Comparison of ENCODE assay signal across 8 cellular contexts in genomic region chr1:147669475-147670318, GRCh38. TPM values are rescaled to one million over a fixed set of nuclear protein-coding genes. Genes with fewer than 3 reads are reported as not detected.
DNase-seq lines count a peak whose midpoint lies in the region; ATAC-seq and TF ChIP-seq lines count a peak whose summit lies in the region.

No MANE protein-coding gene starts in this region.

- H3K4me3 Mint-ChIP-seq in activated CD4-positive, alpha-beta memory T cell treated with anti-CD3 and anti-CD28 coated beads, Interleukin-2, amount 10 ng/mL, durations not matched to agents 7 days and 5 days, result peak overlapping the region; percentile 92
- H3K4me3 Mint-ChIP-seq in endothelial cell (ENCODE audit: unreplicated experiment), result peak overlapping the region; percentile 90
- H3K4me3 Mint-ChIP-seq in stimulated activated memory B cell treated with anti-CD40 and anti-IgM and Interleukin-4, amounts not matched to agents 10 μg/mL and 1 μg/mL and 100 μg/mL, for 72 hours, result peak overlapping the region; percentile 96

- no peaks in the 10 kb centered on the region for H3K9me3 Mint-ChIP-seq in activated CD4-positive, alpha-beta memory T cell treated with anti-CD3 and anti-CD28 coated beads, Interleukin-2, amount 10 ng/mL, durations not matched to agents 7 days and 5 days
- H3K9me3 Mint-ChIP-seq in endothelial cell (ENCODE audit: unreplicated experiment), result no peaks in the 10 kb centered on the region
- no peaks in the 10 kb centered on the region for H3K9me3 Mint-ChIP-seq in stimulated activated memory B cell treated with anti-CD40 and anti-IgM and Interleukin-4, amounts not matched to agents 10 μg/mL and 1 μg/mL and 100 μg/mL, for 72 hours

- peaks cover 14% of the 10 kb centered on the region for H3K27me3 Mint-ChIP-seq in activated CD4-positive, alpha-beta memory T cell treated with anti-CD3 and anti-CD28 coated beads, Interleukin-2, amount 10 ng/mL, durations not matched to agents 7 days and 5 days
- peaks cover 2% of the 10 kb centered on the region for H3K27me3 Mint-ChIP-seq in endothelial cell (ENCODE audit: unreplicated experiment)
- peaks cover 22% of the 10 kb centered on the region for H3K27me3 Mint-ChIP-seq in stimulated activated memory B cell treated with anti-CD40 and anti-IgM and Interleukin-4, amounts not matched to agents 10 μg/mL and 1 μg/mL and 100 μg/mL, for 72 hours

- ATAC-seq in GM18498 (IDR thresholded peaks at IDR 0.05; ENCODE audit: unreplicated experiment), result peak; percentile 41
- ATAC-seq in HG02885 (IDR thresholded peaks at IDR 0.05; ENCODE audit: poor library complexity, unreplicated experiment), result peak; percentile 34
- ATAC-seq in stimulated activated memory B cell treated with anti-CD40 and anti-IgM and Interleukin-4, amounts not matched to agents 10 μg/mL and 1 μg/mL and 100 μg/mL, for 72 hours, result peak; percentile 63

- no peak for TF ChIP-seq CTCF in endothelial cell (IDR thresholded peaks at IDR 0.05; ENCODE audit: unreplicated experiment)

- POLR2A ChIA-PET in activated CD4-positive, alpha-beta memory T cell treated with anti-CD3 and anti-CD28 coated beads, Interleukin-2, amount 10 ng/mL, durations not matched to agents 7 days and 5 days (lab: Charles Lee), result interaction anchor here (0.7 to 2.1 kb wide), 8 partner anchors 9 to 369 kb away, joined by 3 to 8 read pairs (median 4); no protein-coding TSS in a partner anchor

- DNase-seq in 8988T (peak; percentile 45), NCI-H2227 (lab: John Stamatoyannopoulos, UW; ENCODE audit: unreplicated experiment) (peak; percentile 42), endothelial cell (ENCODE audit: low spot score) (peak; percentile 55), midbrain (lab: John Stamatoyannopoulos, UW) (peak; percentile 48)
- peak; percentile 52 for DNase-seq in activated CD4-positive, alpha-beta memory T cell treated with anti-CD3 and anti-CD28 coated beads, Interleukin-2, amount 10 ng/mL, durations not matched to agents 7 days and 5 days

- CTCF ChIA-PET in activated CD4-positive, alpha-beta memory T cell treated with anti-CD3 and anti-CD28 coated beads, Interleukin-2, amount 10 ng/mL, durations not matched to agents 7 days and 5 days (lab: Charles Lee), result interaction anchor here (0.6 to 1.5 kb wide), 6 partner anchors 27 to 380 kb away, joined by 3 to 5 read pairs (median 4); no protein-coding TSS in a partner anchor

- peak overlapping the region; percentile 73 for H3K27ac Mint-ChIP-seq in activated CD4-positive, alpha-beta memory T cell treated with anti-CD3 and anti-CD28 coated beads, Interleukin-2, amount 10 ng/mL, durations not matched to agents 7 days and 5 days
- H3K27ac Mint-ChIP-seq in endothelial cell (ENCODE audit: unreplicated experiment), result no peak overlapping the region
- H3K27ac Mint-ChIP-seq in stimulated activated memory B cell treated with anti-CD40 and anti-IgM and Interleukin-4, amounts not matched to agents 10 μg/mL and 1 μg/mL and 100 μg/mL, for 72 hours, result peak overlapping the region; percentile 80

- no peaks in the 10 kb centered on the region for H3K36me3 Mint-ChIP-seq in activated CD4-positive, alpha-beta memory T cell treated with anti-CD3 and anti-CD28 coated beads, Interleukin-2, amount 10 ng/mL, durations not matched to agents 7 days and 5 days (ENCODE audit: low read depth)
- no peaks in the 10 kb centered on the region for H3K36me3 Mint-ChIP-seq in endothelial cell (ENCODE audit: low read depth, unreplicated experiment)
- no peaks in the 10 kb centered on the region for H3K36me3 Mint-ChIP-seq in stimulated activated memory B cell treated with anti-CD40 and anti-IgM and Interleukin-4, amounts not matched to agents 10 μg/mL and 1 μg/mL and 100 μg/mL, for 72 hours

- H3K4me1 Mint-ChIP-seq in activated CD4-positive, alpha-beta memory T cell treated with anti-CD3 and anti-CD28 coated beads, Interleukin-2, amount 10 ng/mL, durations not matched to agents 7 days and 5 days, result peaks cover 21% of the 10 kb centered on the region
- peaks cover 16% of the 10 kb centered on the region for H3K4me1 Mint-ChIP-seq in endothelial cell (ENCODE audit: unreplicated experiment)
- peaks cover 20% of the 10 kb centered on the region for H3K4me1 Mint-ChIP-seq in stimulated activated memory B cell treated with anti-CD40 and anti-IgM and Interleukin-4, amounts not matched to agents 10 μg/mL and 1 μg/mL and 100 μg/mL, for 72 hours

RNA-seq across cellular contexts. Expression of gene ACP6, which starts 0.6 kb away (rescaled TPM):
- 10 to 100 TPM; 17.8 to 21.0 TPM for total RNA-seq in activated CD4-positive, alpha-beta memory T cell treated with anti-CD3 and anti-CD28 coated beads, Interleukin-2, amount 10 ng/mL, durations not matched to agents 7 days and 5 days
- total RNA-seq in endothelial cell (ENCODE audit: unreplicated experiment), result 19.2 TPM

Comparison
In these comparisons a context has a peak if more than half of its experiments do, and no peak if none do; other contexts are left out.
1. Peak in every context shown above with its lines: DNase-seq and ATAC-seq.